In the genomic region with DNA sequence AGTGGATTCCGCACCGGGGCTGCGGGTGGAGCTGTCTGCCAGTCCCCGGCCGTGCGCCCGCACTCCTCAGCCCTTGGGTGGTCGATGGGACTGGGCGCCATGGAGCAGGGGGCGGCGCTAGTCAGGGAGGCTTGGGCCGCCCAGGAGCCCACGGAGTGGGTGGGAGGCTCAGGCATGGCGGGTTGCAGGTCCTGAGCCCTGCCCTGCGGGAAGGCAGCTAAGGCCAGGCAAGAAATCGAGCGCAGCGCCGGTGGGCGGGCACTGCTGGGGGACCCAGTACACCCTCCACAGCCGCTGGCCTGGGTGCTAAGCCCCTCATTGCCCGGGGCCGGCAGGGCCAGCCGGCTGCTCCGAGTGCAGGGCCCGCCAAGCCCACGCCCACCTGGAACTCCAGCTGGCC, we compare ENCODE assay signal across 7 cellular contexts. TPM values are rescaled to one million over a fixed set of nuclear protein-coding genes. Genes with fewer than 3 reads are reported as not detected.
"Had no signal": no experiment of that assay in that cellular context is flagged by ENCODE, and none has a peak within 500 bp of the region (broad histone marks: within the 10 kb centered on the region; RNA-seq: fewer than 3 reads in every experiment).

No MANE protein-coding gene starts in this region.

RNA-seq across cellular contexts. Expression of a gene that starts 30.2 kb away (rescaled TPM):
- total RNA-seq: GM23248, GM23338, H1, H4, H7, H9, HFFc6 had no signal
- polyA plus RNA-seq: GM23248, GM23338, H1 had no signal

RNA-seq across cellular contexts. Expression of a gene that starts 49.1 kb away (rescaled TPM):
- total RNA-seq: GM23248, GM23338, H1, H4, H7, H9, HFFc6 had no signal
- polyA plus RNA-seq: GM23248, GM23338, H1 had no signal
